In the genomic region with DNA sequence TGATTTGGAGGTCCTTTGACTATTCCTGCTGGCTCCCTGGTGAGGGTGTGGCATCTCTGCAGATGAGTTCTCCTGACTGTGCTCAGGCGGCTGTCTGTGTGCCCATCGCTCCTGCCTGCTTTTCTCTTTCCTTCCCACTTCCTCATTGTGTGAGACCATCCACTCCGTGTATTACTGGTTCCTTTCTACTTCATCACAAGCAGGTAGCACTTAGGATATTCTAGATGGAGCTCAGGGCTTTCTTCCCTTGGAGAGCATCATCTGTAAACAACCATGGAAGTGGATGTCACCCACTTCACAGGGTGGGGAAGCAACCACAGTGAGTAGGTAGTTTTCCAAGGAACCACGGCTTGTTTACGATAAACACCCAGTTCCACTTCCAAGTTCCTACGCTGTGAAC, we compare ENCODE assay signal across 12 cellular contexts. TPM values are rescaled to one million over a fixed set of nuclear protein-coding genes. Genes with fewer than 3 reads are reported as not detected.
DNase-seq lines count a peak whose midpoint lies in the region; ATAC-seq and TF ChIP-seq lines count a peak whose summit lies in the region.
"Had no signal": no experiment of that assay in that cellular context is flagged by ENCODE, and none has a peak within 500 bp of the region (broad histone marks: within the 10 kb centered on the region; RNA-seq: fewer than 3 reads in every experiment).

No MANE protein-coding gene starts in this region.

- no peaks in the 10 kb centered on the region for H3K9me3 ChIP-seq in sigmoid colon
- H3K9me3 ChIP-seq: heart left ventricle had no signal

- H3K27ac ChIP-seq in sigmoid colon = no peak overlapping the region

- ATAC-seq in HG03571 (IDR thresholded peaks at IDR 0.05; ENCODE audit: unreplicated experiment) (peak; percentile 41), HG03354 (IDR thresholded peaks at IDR 0.05; ENCODE audit: poor library complexity, severe bottlenecking, unreplicated experiment) (no peak)
- ATAC-seq in activated naive CD8-positive, alpha-beta T cell treated with anti-CD3 and anti-CD28 coated beads, Interleukin-2, amount 50 U/mL, for 24 hours = no peak
- ATAC-seq: heart left ventricle had no signal

- H3K27me3 ChIP-seq in sigmoid colon = no peaks in the 10 kb centered on the region
- H3K27me3 ChIP-seq: heart left ventricle had no signal

- H3K27me3 Mint-ChIP-seq in activated CD4-positive, alpha-beta memory T cell treated with anti-CD3 and anti-CD28 coated beads for 36 hours = no peaks in the 10 kb centered on the region
- no peaks in the 10 kb centered on the region for H3K27me3 Mint-ChIP-seq in activated CD4-positive, alpha-beta memory T cell treated with anti-CD3 and anti-CD28 coated beads, Interleukin-2, amount 10 ng/mL, durations not matched to agents 7 days and 5 days
- H3K27me3 Mint-ChIP-seq in activated naive CD8-positive, alpha-beta T cell treated with anti-CD3 and anti-CD28 coated beads, Interleukin-2, amount 50 U/mL, for 24 hours = no peaks in the 10 kb centered on the region

- 60 to 67% methylated on average over 6 of the region's 6 CpGs for WGBS in sigmoid colon, 2 donors

- no peaks in the 10 kb centered on the region for H3K9me3 Mint-ChIP-seq in activated CD4-positive, alpha-beta memory T cell treated with anti-CD3 and anti-CD28 coated beads for 36 hours
- H3K9me3 Mint-ChIP-seq in activated CD4-positive, alpha-beta memory T cell treated with anti-CD3 and anti-CD28 coated beads, Interleukin-2, amount 10 ng/mL, durations not matched to agents 7 days and 5 days = no peaks in the 10 kb centered on the region
- H3K9me3 Mint-ChIP-seq in activated naive CD8-positive, alpha-beta T cell treated with anti-CD3 and anti-CD28 coated beads, Interleukin-2, amount 50 U/mL, for 24 hours = no peaks in the 10 kb centered on the region

- no peak for TF ChIP-seq CTCF in sigmoid colon (IDR thresholded peaks at IDR 0.05)

- peaks cover 75% of the 10 kb centered on the region for H3K4me1 Mint-ChIP-seq in activated CD4-positive, alpha-beta memory T cell treated with anti-CD3 and anti-CD28 coated beads for 36 hours (ENCODE audit: low read depth)
- peaks cover 65% of the 10 kb centered on the region for H3K4me1 Mint-ChIP-seq in activated CD4-positive, alpha-beta memory T cell treated with anti-CD3 and anti-CD28 coated beads, Interleukin-2, amount 10 ng/mL, durations not matched to agents 7 days and 5 days
- H3K4me1 Mint-ChIP-seq in activated naive CD8-positive, alpha-beta T cell treated with anti-CD3 and anti-CD28 coated beads, Interleukin-2, amount 50 U/mL, for 24 hours = peaks cover 83% of the 10 kb centered on the region

- H3K27ac Mint-ChIP-seq in activated CD4-positive, alpha-beta memory T cell treated with anti-CD3 and anti-CD28 coated beads for 36 hours = peak overlapping the region; percentile 8
- H3K27ac Mint-ChIP-seq in activated CD4-positive, alpha-beta memory T cell treated with anti-CD3 and anti-CD28 coated beads, Interleukin-2, amount 10 ng/mL, durations not matched to agents 7 days and 5 days = no peak overlapping the region
- peak overlapping the region; percentile 34 for H3K27ac Mint-ChIP-seq in activated naive CD8-positive, alpha-beta T cell treated with anti-CD3 and anti-CD28 coated beads, Interleukin-2, amount 50 U/mL, for 24 hours

- H3K36me3 Mint-ChIP-seq in activated CD4-positive, alpha-beta memory T cell treated with anti-CD3 and anti-CD28 coated beads for 36 hours = peaks cover 6% of the 10 kb centered on the region
- H3K36me3 Mint-ChIP-seq in activated CD4-positive, alpha-beta memory T cell treated with anti-CD3 and anti-CD28 coated beads, Interleukin-2, amount 10 ng/mL, durations not matched to agents 7 days and 5 days (ENCODE audit: low read depth) = peaks cover 42% of the 10 kb centered on the region
- H3K36me3 Mint-ChIP-seq in activated naive CD8-positive, alpha-beta T cell treated with anti-CD3 and anti-CD28 coated beads, Interleukin-2, amount 50 U/mL, for 24 hours (ENCODE audit: low read depth) = peaks cover 8% of the 10 kb centered on the region

- intact Hi-C loops in activated CD4-positive, alpha-beta memory T cell treated with anti-CD3 and anti-CD28 coated beads for 36 hours (cut with micrococcal nuclease) = no loop called here
- intact Hi-C loops in sigmoid colon (cut with DNase I) = no loop called here

- POLR2A ChIA-PET in activated CD4-positive, alpha-beta memory T cell treated with anti-CD3 and anti-CD28 coated beads for 36 hours (lab: Charles Lee) = no interaction called here
- POLR2A ChIA-PET in activated CD4-positive, alpha-beta memory T cell treated with anti-CD3 and anti-CD28 coated beads, Interleukin-2, amount 10 ng/mL, durations not matched to agents 7 days and 5 days (lab: Charles Lee) = interaction anchor here (1.1 to 1.2 kb wide), 2 partner anchors 15 to 16 kb away, joined by 3 read pairs; no protein-coding TSS in a partner anchor

- CTCF ChIA-PET in activated CD4-positive, alpha-beta memory T cell treated with anti-CD3 and anti-CD28 coated beads for 36 hours (lab: Charles Lee) = no interaction called here
- CTCF ChIA-PET in activated CD4-positive, alpha-beta memory T cell treated with anti-CD3 and anti-CD28 coated beads, Interleukin-2, amount 10 ng/mL, durations not matched to agents 7 days and 5 days (lab: Charles Lee) = interaction anchor here (1.6 to 2.1 kb wide), 2 partner anchors 14 to 35 kb away, joined by 3 to 5 read pairs; no protein-coding TSS in a partner anchor

- DNase-seq in activated CD4-positive, alpha-beta memory T cell treated with anti-CD3 and anti-CD28 coated beads for 36 hours = no peak
- DNase-seq in activated CD4-positive, alpha-beta memory T cell treated with anti-CD3 and anti-CD28 coated beads, Interleukin-2, amount 10 ng/mL, durations not matched to agents 7 days and 5 days = no peak
- DNase-seq in activated naive CD8-positive, alpha-beta T cell treated with anti-CD3 and anti-CD28 coated beads, Interleukin-2, amount 50 U/mL, for 24 hours = no peak
- peak; percentile 49 for DNase-seq in sigmoid colon
- no peak for DNase-seq in LoVo (ENCODE audit: low spot score)
- no peak for DNase-seq in ecto neural progenitor cell (ENCODE audit: low spot score)
- DNase-seq: heart left ventricle, KG1, midbrain, NCI-H526 had no signal

- H3K36me3 ChIP-seq in sigmoid colon = no peaks in the 10 kb centered on the region
- H3K36me3 ChIP-seq: heart left ventricle had no signal

- no peak for TF ChIP-seq POLR2A in sigmoid colon (IDR thresholded peaks at IDR 0.05)

- TF ChIP-seq EP300 in sigmoid colon (IDR thresholded peaks at IDR 0.05) = no peak

- no peak overlapping the region for H3K4me3 ChIP-seq in sigmoid colon
- H3K4me3 ChIP-seq: heart left ventricle had no signal

- peaks cover 0 to 87% (median 78%) of the 10 kb centered on the region in 4 donors for H3K4me1 ChIP-seq in sigmoid colon

- no peak overlapping the region for H3K4me3 Mint-ChIP-seq in activated CD4-positive, alpha-beta memory T cell treated with anti-CD3 and anti-CD28 coated beads for 36 hours
- H3K4me3 Mint-ChIP-seq in activated CD4-positive, alpha-beta memory T cell treated with anti-CD3 and anti-CD28 coated beads, Interleukin-2, amount 10 ng/mL, durations not matched to agents 7 days and 5 days = no peak overlapping the region
- H3K4me3 Mint-ChIP-seq in activated naive CD8-positive, alpha-beta T cell treated with anti-CD3 and anti-CD28 coated beads, Interleukin-2, amount 50 U/mL, for 24 hours = peak overlapping the region; percentile 27

RNA-seq across cellular contexts. Expression of gene DNAJB6, which starts 15.7 kb away (rescaled TPM):
- 10 to 100 TPM; 90.7 to 97.2 TPM for total RNA-seq in activated CD4-positive, alpha-beta memory T cell treated with anti-CD3 and anti-CD28 coated beads for 36 hours
- 10 to 100 TPM; 85.9 to 97.1 TPM for total RNA-seq in activated CD4-positive, alpha-beta memory T cell treated with anti-CD3 and anti-CD28 coated beads, Interleukin-2, amount 10 ng/mL, durations not matched to agents 7 days and 5 days
- 100 to 1,000 TPM; 120 to 145 (median 129) TPM for total RNA-seq in sigmoid colon
- polyA plus RNA-seq in sigmoid colon = 10 to 100 TPM; 71.5 to 93.9 (median 93.4) TPM
